ENCODE assay signal across 10 cellular contexts in genomic region chr15:74406992-74407705, GRCh38. TPM values are rescaled to one million over a fixed set of nuclear protein-coding genes. Genes with fewer than 3 reads are reported as not detected.
DNase-seq lines count a peak whose midpoint lies in the region; ATAC-seq lines count a peak whose summit lies in the region.
"Had no signal": no experiment of that assay in that cellular context is flagged by ENCODE, and none has a peak within 500 bp of the region (broad histone marks: within the 10 kb centered on the region; RNA-seq: fewer than 3 reads in every experiment).

No MANE protein-coding gene starts in this region.

- ATAC-seq in HG02610 (IDR thresholded peaks at IDR 0.05; ENCODE audit: unreplicated experiment) (no peak), GM18909 (IDR thresholded peaks at IDR 0.05; ENCODE audit: poor library complexity, unreplicated experiment) (no peak), HG03571 (IDR thresholded peaks at IDR 0.05; ENCODE audit: unreplicated experiment) (no peak)

- peak; percentile 97 for DNase-seq in Daoy (ENCODE audit: low read depth)
- DNase-seq in LHCN-M2 (ENCODE audit: low read depth): peak; percentile 96
- peak; percentile 75 for DNase-seq in cerebellar cortex (ENCODE audit: low spot score)
- peak; percentile 77 for DNase-seq in non-pigmented ciliary epithelial cell (ENCODE audit: low read depth)
- no peak for DNase-seq in stimulated activated CD4-positive, alpha-beta T cell treated with anti-CD3 and anti-CD28 coated beads, Interleukin-2, amount 100 ng/mL, for 24 hours
- DNase-seq: activated T-cell treated with anti-CD3 and anti-CD28 coated beads, Interleukin-2, amount 50 U/mL, for 48 hours had no signal

RNA-seq across cellular contexts. Expression of gene SEMA7A, which starts 26.6 kb away (rescaled TPM):
- 36.2 and 48.3 TPM in 2 replicates for total RNA-seq in Daoy (2014; rRNA removed; shearing (Covaris generic))
- 131 and 158 TPM in 2 replicates for total RNA-seq in LHCN-M2 (2014; rRNA removed)
- polyA plus RNA-seq in LHCN-M2 (2012): 142 TPM

RNA-seq across cellular contexts. Expression of gene CYP11A1, which starts 39.7 kb away (rescaled TPM):
- total RNA-seq in Daoy (2014; rRNA removed; shearing (Covaris generic)): 0.06 and 0.12 TPM in 2 replicates
- total RNA-seq in LHCN-M2 (2014; rRNA removed): not detected in 2 replicates
- polyA plus RNA-seq in LHCN-M2 (2012): not detected
- total RNA-seq: pulmonary artery endothelial cell had no signal

RNA-seq across cellular contexts. Expression of gene UBL7, which starts 53.8 kb away (rescaled TPM):
- total RNA-seq in Daoy (2014; rRNA removed; shearing (Covaris generic)): 109 and 115 TPM in 2 replicates
- total RNA-seq in LHCN-M2 (2014; rRNA removed): 83.4 and 104 TPM in 2 replicates
- polyA plus RNA-seq in LHCN-M2 (2012): 62.0 TPM

Comparison
In these comparisons a context has a peak if more than half of its experiments do, and no peak if none do; other contexts are left out.
1. DNase-seq: peak in Daoy (single experiment), LHCN-M2 (single experiment), cerebellar cortex (single experiment) and non-pigmented ciliary epithelial cell (single experiment); none in stimulated activated CD4-positive, alpha-beta T cell treated with anti-CD3 and anti-CD28 coated beads, Interleukin-2, amount 100 ng/mL, for 24 hours (0 of 2).